In genomic region chr3:143165211-143165610, GRCh38 we compare ENCODE assay signal across 9 cellular contexts. TPM values are rescaled to one million over a fixed set of nuclear protein-coding genes. Genes with fewer than 3 reads are reported as not detected.
DNase-seq lines count a peak whose midpoint lies in the region; ATAC-seq, FAIRE-seq and TF ChIP-seq lines count a peak whose summit lies in the region.
"Had no signal": no experiment of that assay in that cellular context is flagged by ENCODE, and none has a peak within 500 bp of the region (broad histone marks: within the 10 kb centered on the region; RNA-seq: fewer than 3 reads in every experiment).

No MANE protein-coding gene starts in this region.

- dilution Hi-C loops in keratinocyte (cut with MboI; ENCODE audit: extremely low pct_ligation_motif_present, low sequenced_read_pairs) = no loop called here

- H3K4me3 ChIP-seq in keratinocyte (ENCODE audit: control insufficient read depth in 2 of 3, extremely low read depth in 1 of 3, insufficient read depth in 2 of 3, low read depth in 1 of 3, low read length in 3 of 3) (no peak overlapping the region), heart right ventricle (no peak overlapping the region)

- TF ChIP-seq CTCF in keratinocyte (optimal IDR thresholded peaks at IDR 0.05 in 1 of 3, IDR thresholded peaks at IDR 0.05 in 1 of 3, conservative IDR thresholded peaks at IDR 0.05 in 1 of 3; ENCODE audit: extremely low read depth in 1 of 3, insufficient read depth in 2 of 3, low read length in 3 of 3) (no peak), heart right ventricle (IDR thresholded peaks at IDR 0.05) (no peak)

- no peak overlapping the region for H2AFZ ChIP-seq in keratinocyte (ENCODE audit: control insufficient read depth, low read length)

- no peaks in the 10 kb centered on the region for H3K79me2 ChIP-seq in keratinocyte (ENCODE audit: control insufficient read depth, insufficient read depth, low read length)

- no peaks in the 10 kb centered on the region for H3K36me3 ChIP-seq in keratinocyte (ENCODE audit: control insufficient read depth in 2 of 2, extremely low read depth in 1 of 2, insufficient read depth in 2 of 2, low read length in 2 of 2)
- no peaks in the 10 kb centered on the region for H3K36me3 ChIP-seq in heart right ventricle

- no peak for DNase-seq in keratinocyte (ENCODE audit: low read depth, low spot score)
- no peak for DNase-seq in COLO668 (lab: John Stamatoyannopoulos, UW; ENCODE audit: unreplicated experiment)
- DNase-seq in heart right ventricle = no peak
- DNase-seq: NCI-H69 had no signal

- H4K20me1 ChIP-seq in keratinocyte (ENCODE audit: control insufficient read depth, extremely low read depth, insufficient read depth, low read length) = no peaks in the 10 kb centered on the region

- H3K4me2 ChIP-seq in keratinocyte (ENCODE audit: control insufficient read depth, extremely low read depth, insufficient read depth, low read depth, low read length) = peak overlapping the region; percentile 19

- H3K4me1 ChIP-seq in keratinocyte (ENCODE audit: control insufficient read depth, extremely low read depth, insufficient read depth, low read length) (peaks cover 26% of the 10 kb centered on the region), heart right ventricle (peaks cover 0 to 56% (median 0%) of the 10 kb centered on the region in 9 donors)

- no peaks in the 10 kb centered on the region for H3K9me3 ChIP-seq in keratinocyte (ENCODE audit: control insufficient read depth, low read depth, low read length)
- H3K9me3 ChIP-seq in heart right ventricle = no peaks in the 10 kb centered on the region

- H3K27me3 ChIP-seq in keratinocyte (ENCODE audit: control insufficient read depth, extremely low read depth, insufficient read depth, low read length) (no peaks in the 10 kb centered on the region), heart right ventricle (peaks cover 0 to 3% (median 0%) of the 10 kb centered on the region in 7 donors)

- H3K27ac ChIP-seq in keratinocyte (ENCODE audit: control insufficient read depth, insufficient read depth, low read length) (no peak overlapping the region), heart right ventricle (peak overlapping the region in 3 of 10 donors; percentile 3 to 84 (median 59))

- intact Hi-C loops in heart right ventricle (cut with DNase I) = no loop called here

- ATAC-seq in GM18519 (IDR thresholded peaks at IDR 0.05; ENCODE audit: low FRiP score, unreplicated experiment) (peak; percentile 20), GM21390 (IDR thresholded peaks at IDR 0.05; ENCODE audit: unreplicated experiment) (peak; percentile 54), HG03378 (IDR thresholded peaks at IDR 0.05; ENCODE audit: unreplicated experiment) (peak; percentile 29), HG03039 (IDR thresholded peaks at IDR 0.05; ENCODE audit: unreplicated experiment) (no peak), heart right ventricle (no peak)

- H3K9me1 ChIP-seq in keratinocyte (ENCODE audit: control insufficient read depth, extremely low read depth, insufficient read depth, low read length) = no peaks in the 10 kb centered on the region

- no peak overlapping the region for H3K9ac ChIP-seq in keratinocyte (ENCODE audit: control insufficient read depth, extremely low read depth, insufficient read depth, low read length)

- FAIRE-seq in keratinocyte (lab: Jason Lieb, UNC) = peak; percentile 48
- FAIRE-seq: TTC549 had no signal

- WGBS in heart right ventricle, 2 donors = 95 to 97% methylated on average over 1 of the region's 1 CpG

RNA-seq across cellular contexts. Expression of gene CHST2, which starts 45.6 kb away (rescaled TPM):
- polyA plus RNA-seq in keratinocyte (1.6 to 3.5 TPM (median 1.8 TPM) in 3 replicates), heart right ventricle (1 to 10 TPM in 1 of 2 donors, under 1 TPM in 1; 0.44 to 2.8 TPM)
- 2.8 TPM for polyA plus RNA-seq in keratinocyte (2011; ENCODE audit: low read depth)
- 2.2 and 3.7 TPM in 2 replicates for polyA plus RNA-seq in keratinocyte (2011; cell fraction: cytosol; rRNA removed)
- polyA plus RNA-seq in keratinocyte (2011; cell fraction: nucleus; rRNA removed) = 4.2 and 6.8 TPM in 2 replicates
- polyA plus RNA-seq in keratinocyte (2012; ENCODE audit: low replicate concordance) = 3.4 and 11.5 TPM in 2 replicates
- polyA minus RNA-seq in keratinocyte = 1.2 to 2.4 TPM (median 1.7 TPM) in 3 replicates
- polyA minus RNA-seq in keratinocyte (2011; cell fraction: cytosol; rRNA and poly(A)+ RNA removed) = 9.0 TPM
- 6.3 and 7.5 TPM in 2 replicates for polyA minus RNA-seq in keratinocyte (2011; cell fraction: nucleus; rRNA and poly(A)+ RNA removed)
- total RNA-seq in heart right ventricle = 1 to 10 TPM in 9 of 10 donors, under 1 TPM in 1; 0.89 to 7.0 (median 1.7) TPM

Comparison
In these comparisons a context has a peak if more than half of its experiments do, and no peak if none do; other contexts are left out.
1. ATAC-seq: peak in GM18519 (single experiment), GM21390 (single experiment) and HG03378 (single experiment); none in HG03039 (single experiment) and heart right ventricle (0 of 8).